In genomic region chr7:100101016-100101862, GRCh38 we compare ENCODE assay signal across 8 cellular contexts.
A peak's percentile ranks its signal among the peaks of the same experiment; 100 is the strongest.
DNase-seq lines count a peak whose midpoint lies in the region; FAIRE-seq and TF ChIP-seq lines count a peak whose summit lies in the region.

Gene AP4M1, plus strand, starts transcription at chr7:100101643. Its CDS starts 72 bp downstream, at chr7:100101715.
Gene MCM7, minus strand, starts transcription at chr7:100101397. Its CDS starts 103 bp downstream, at chr7:100101294.

- H3K36me3 ChIP-seq in Loucy (ENCODE audit: insufficient read depth, low read length), result peaks cover 40% of the 10 kb centered on the region

- no peaks in the 10 kb centered on the region for H3K9me3 Mint-ChIP-seq in nephron
- no peaks in the 10 kb centered on the region for H3K9me3 Mint-ChIP-seq in stimulated activated naive CD8-positive, alpha-beta T cell treated with anti-CD3 and anti-CD28 coated beads, Interleukin-15, Interleukin-2, amounts not matched to agents 100 ng/mL and 50 ng/mL, for 24 hours

- peak within 1 kb of the TSS; percentile 97 to 99 (median 98) for H3K27ac Mint-ChIP-seq in nephron
- H3K27ac Mint-ChIP-seq in stimulated activated naive CD8-positive, alpha-beta T cell treated with anti-CD3 and anti-CD28 coated beads, Interleukin-15, Interleukin-2, amounts not matched to agents 100 ng/mL and 50 ng/mL, for 24 hours, result peak within 1 kb of the TSS; percentile 96

- H3K9me3 ChIP-seq in Loucy (ENCODE audit: insufficient read depth, low read depth, low read length), result no peaks in the 10 kb centered on the region

- H3K4me1 Mint-ChIP-seq in nephron, result peaks cover 25% of the 10 kb centered on the region
- H3K4me1 Mint-ChIP-seq in stimulated activated naive CD8-positive, alpha-beta T cell treated with anti-CD3 and anti-CD28 coated beads, Interleukin-15, Interleukin-2, amounts not matched to agents 100 ng/mL and 50 ng/mL, for 24 hours (ENCODE audit: low read depth), result peaks cover 46% of the 10 kb centered on the region

- H3K4me3 ChIP-seq in Loucy (ENCODE audit: low read length, poor library complexity, severe bottlenecking), result peak within 1 kb of the TSS; percentile 98

- peak within 1 kb of the TSS; percentile 98 for H3K4me2 ChIP-seq in Loucy (ENCODE audit: low read depth, low read length, poor library complexity, severe bottlenecking)

- FAIRE-seq in H54 (lab: Jason Lieb, UNC), result no peak

- peaks cover 48% of the 10 kb centered on the region for H3K36me3 Mint-ChIP-seq in nephron (ENCODE audit: low read depth)
- peaks cover 58% of the 10 kb centered on the region for H3K36me3 Mint-ChIP-seq in stimulated activated naive CD8-positive, alpha-beta T cell treated with anti-CD3 and anti-CD28 coated beads, Interleukin-15, Interleukin-2, amounts not matched to agents 100 ng/mL and 50 ng/mL, for 24 hours (ENCODE audit: low read depth)

- peak within 1 kb of the TSS; percentile 100 for H3K9ac ChIP-seq in Loucy (ENCODE audit: low read depth, low read length, poor library complexity, severe bottlenecking)

- DNase-seq in EL, result peak; percentile 99
- DNase-seq in H54 (ENCODE audit: insufficient read length, low spot score), result peak; percentile 87
- peak; percentile 96 for DNase-seq in activated T-helper 9 cell treated with anti-CD3 and anti-CD28 coated beads, Interleukin-2, amount 50 U/mL, for 16 hours (ENCODE audit: low read depth)
- DNase-seq in fibroblast of peridontal ligament (ENCODE audit: extremely low read depth), result peak; percentile 97

- H3K79me2 ChIP-seq in Loucy (ENCODE audit: insufficient read depth, low read length), result peaks cover 64% of the 10 kb centered on the region

- peaks cover 9% of the 10 kb centered on the region for H3K27me3 ChIP-seq in Loucy (ENCODE audit: insufficient read depth, low read length, poor library complexity, severe bottlenecking)

- TF ChIP-seq POLR2A in H54 (IDR thresholded peaks at IDR 0.05; ENCODE audit: low read depth, low read length), result peak; percentile 65
- TF ChIP-seq POLR2A in Raji (IDR thresholded peaks at IDR 0.05; ENCODE audit: insufficient read depth, low read depth, low read length), result peak; percentile 84

- peaks cover 31% of the 10 kb centered on the region for H3K4me1 ChIP-seq in Loucy (ENCODE audit: insufficient read depth, low read length, poor library complexity, severe bottlenecking)

- H4K20me1 ChIP-seq in Loucy (ENCODE audit: insufficient read depth, low read length, poor library complexity, severe bottlenecking), result peaks cover 43% of the 10 kb centered on the region

- no peaks in the 10 kb centered on the region for H3K9me2 ChIP-seq in Loucy (replicated peaks; ENCODE audit: low read depth, low read length)

- peak within 1 kb of the TSS; percentile 93 to 98 (median 95) for H3K4me3 Mint-ChIP-seq in nephron
- H3K4me3 Mint-ChIP-seq in stimulated activated naive CD8-positive, alpha-beta T cell treated with anti-CD3 and anti-CD28 coated beads, Interleukin-15, Interleukin-2, amounts not matched to agents 100 ng/mL and 50 ng/mL, for 24 hours, result peak within 1 kb of the TSS; percentile 89

- H3F3A ChIP-seq in Loucy (ENCODE audit: low read depth), result no peaks in the 10 kb centered on the region

- H3K27me3 Mint-ChIP-seq in nephron (ENCODE audit: low read depth), result no peaks in the 10 kb centered on the region
- no peaks in the 10 kb centered on the region for H3K27me3 Mint-ChIP-seq in stimulated activated naive CD8-positive, alpha-beta T cell treated with anti-CD3 and anti-CD28 coated beads, Interleukin-15, Interleukin-2, amounts not matched to agents 100 ng/mL and 50 ng/mL, for 24 hours

- no peak for TF ChIP-seq CTCF in Loucy (conservative IDR thresholded peaks at IDR 0.05; ENCODE audit: low read length)
- TF ChIP-seq CTCF in nephron (IDR thresholded peaks at IDR 0.05; ENCODE audit: unreplicated experiment in 3 of 3), result no peak

- peak within 1 kb of the TSS; percentile 61 for H2AFZ ChIP-seq in Loucy (ENCODE audit: low read length)

Comparison
In these comparisons a context has a peak if more than half of its experiments do, and no peak if none do; other contexts are left out.
1. Peak in every context shown above with its lines: DNase-seq and H3K4me3 ChIP-seq.